Comparison of ENCODE assay signal across 9 cellular contexts in the genomic region with DNA sequence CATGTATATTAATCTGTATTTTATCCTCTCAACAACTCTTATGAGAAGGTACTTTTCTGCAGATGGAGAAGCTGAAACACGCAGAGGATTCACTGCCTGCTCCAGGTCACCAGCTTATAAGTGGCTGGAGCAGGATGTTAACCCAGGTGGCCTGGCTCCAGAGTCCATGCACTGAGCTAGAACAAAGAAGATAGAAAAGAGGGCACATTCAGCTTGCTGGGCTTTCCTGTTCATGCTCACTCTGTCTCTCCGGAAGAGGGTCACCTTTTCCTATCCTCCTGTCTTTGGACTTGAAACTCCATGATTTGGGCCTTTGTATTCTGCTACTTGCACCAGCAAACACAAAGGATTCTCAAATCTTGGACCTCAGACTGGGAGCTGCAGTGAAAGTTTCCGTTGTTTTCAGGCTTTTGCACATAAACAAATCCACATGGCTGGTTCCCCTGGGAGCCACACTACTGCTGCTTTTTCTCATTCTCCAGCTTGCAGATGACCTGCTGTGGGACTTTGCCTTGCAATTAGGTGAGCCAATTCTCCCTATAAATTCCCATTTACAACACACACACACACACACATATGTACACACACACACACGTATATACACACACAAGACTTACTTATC.
A peak's percentile ranks its signal among the peaks of the same experiment; 100 is the strongest.
DNase-seq lines count a peak whose midpoint lies in the region; ATAC-seq and TF ChIP-seq lines count a peak whose summit lies in the region.
"Had no signal": no experiment of that assay in that cellular context is flagged by ENCODE, and none has a peak within 500 bp of the region (broad histone marks: within the 10 kb centered on the region; RNA-seq: fewer than 3 reads in every experiment).

No MANE protein-coding gene starts in this region.

- no peaks in the 10 kb centered on the region for H3K9me3 ChIP-seq in neuronal stem cell (replicated peaks in 1 of 2; ENCODE audit: control insufficient read depth in 2 of 2, insufficient read depth in 1 of 2, low read depth in 1 of 2, low read length in 2 of 2)
- H3K9me3 ChIP-seq in Peyer's patch = no peaks in the 10 kb centered on the region
- H3K9me3 ChIP-seq: A549 had no signal

- no peak overlapping the region for H2AK5ac ChIP-seq in neuronal stem cell (ENCODE audit: low read depth, low read length)

- H3K27ac ChIP-seq in neuronal stem cell (replicated peaks; ENCODE audit: low read length) = no peak overlapping the region
- peak overlapping the region in 1 of 4 donors; percentile 75 for H3K27ac ChIP-seq in Peyer's patch

- WGBS in neuronal stem cell (ENCODE audit: extremely low coverage in 2 of 2, insufficient read length in 2 of 2, insufficient replicate concordance in 1 of 2), 2 donors = no CpG with 5 or more reads among the region's 4 CpGs

- H2AFZ ChIP-seq in neuronal stem cell (ENCODE audit: low read length) = peak overlapping the region; percentile 90

- H2BK5ac ChIP-seq in neuronal stem cell (ENCODE audit: low read length) = no peak overlapping the region

- no peak overlapping the region for H2BK120ac ChIP-seq in neuronal stem cell (ENCODE audit: low read depth, low read length)

- no peak overlapping the region for H3K9ac ChIP-seq in neuronal stem cell (ENCODE audit: low read depth, low read length, poor library complexity)

- no peak overlapping the region for H3K23ac ChIP-seq in neuronal stem cell (ENCODE audit: low read depth, low read length, poor library complexity)

- DNase-seq in NCI-H2029 (lab: John Stamatoyannopoulos, UW) = peak; percentile 43
- no peak for DNase-seq in NCI-H2029 treated with DMSO at 0.1 percent for 48 hours (lab: John Stamatoyannopoulos, UW)
- peak; percentile 38 for DNase-seq in NCI-H2171 (lab: John Stamatoyannopoulos, UW)
- DNase-seq in cerebellar cortex (ENCODE audit: low spot score) = peak; percentile 62
- no peak for DNase-seq in neuronal stem cell (ENCODE audit: low spot score)
- DNase-seq in Peyer's patch = no peak

- H3K36me3 ChIP-seq in neuronal stem cell (replicated peaks in 1 of 2; ENCODE audit: control insufficient read depth in 2 of 2, insufficient read depth in 2 of 2, low read length in 2 of 2) (peaks cover 0 to 15% of the 10 kb centered on the region in 2 donors), Peyer's patch (no peaks in the 10 kb centered on the region)

- H3K4me2 ChIP-seq in neuronal stem cell (ENCODE audit: insufficient read depth, low read length, poor library complexity, severe bottlenecking) = no peak overlapping the region

- H4K91ac ChIP-seq in neuronal stem cell (ENCODE audit: low read depth, low read length, poor library complexity) = no peak overlapping the region

- peak overlapping the region in 1 of 2 donors; percentile 87 for H3K4me3 ChIP-seq in neuronal stem cell (ENCODE audit: low read length in 2 of 2)
- no peak overlapping the region for H3K4me3 ChIP-seq in Peyer's patch

- ATAC-seq in GM19023 (IDR thresholded peaks at IDR 0.05; ENCODE audit: unreplicated experiment) (no peak), GM21360 (IDR thresholded peaks at IDR 0.05; ENCODE audit: unreplicated experiment) (no peak)

- H3K4ac ChIP-seq in neuronal stem cell (ENCODE audit: low read length) = no peak overlapping the region

- TF ChIP-seq POLR2A in Peyer's patch (IDR thresholded peaks at IDR 0.05) = no peak

- H4K8ac ChIP-seq in neuronal stem cell (ENCODE audit: low read depth, low read length) = peak overlapping the region; percentile 54

- H3K79me1 ChIP-seq in neuronal stem cell (ENCODE audit: low read depth, low read length) = peaks cover 6% of the 10 kb centered on the region

- no peak overlapping the region for H2BK12ac ChIP-seq in neuronal stem cell (ENCODE audit: low read length)

- no peak overlapping the region for H3K14ac ChIP-seq in neuronal stem cell (ENCODE audit: low read length)

- H2BK15ac ChIP-seq in neuronal stem cell (ENCODE audit: low read length) = no peak overlapping the region

- H3K27me3 ChIP-seq in neuronal stem cell (ENCODE audit: control insufficient read depth in 3 of 3, insufficient read depth in 3 of 3, low read depth in 1 of 3, low read length in 3 of 3) = no peaks in the 10 kb centered on the region
- no peaks in the 10 kb centered on the region for H3K27me3 ChIP-seq in Peyer's patch

- H3K4me1 ChIP-seq in neuronal stem cell (ENCODE audit: control insufficient read depth in 2 of 2, insufficient read depth in 1 of 2, low read depth in 1 of 2, low read length in 2 of 2) (peaks cover 3 to 5% of the 10 kb centered on the region in 2 donors), Peyer's patch (peaks cover 0 to 34% (median 2%) of the 10 kb centered on the region in 4 donors)

- no peak overlapping the region for H3K18ac ChIP-seq in neuronal stem cell (ENCODE audit: low read length)

- no peak for TF ChIP-seq CTCF in Peyer's patch (IDR thresholded peaks at IDR 0.05)

Comparison
In these comparisons a context has a peak if more than half of its experiments do, and no peak if none do; other contexts are left out.
1. DNase-seq: peak in NCI-H2029 (single experiment), NCI-H2171 (single experiment) and cerebellar cortex (single experiment); none in NCI-H2029 treated with DMSO at 0.1 percent for 48 hours (single experiment), neuronal stem cell (single experiment) and Peyer's patch (0 of 3).